In the genomic region with DNA sequence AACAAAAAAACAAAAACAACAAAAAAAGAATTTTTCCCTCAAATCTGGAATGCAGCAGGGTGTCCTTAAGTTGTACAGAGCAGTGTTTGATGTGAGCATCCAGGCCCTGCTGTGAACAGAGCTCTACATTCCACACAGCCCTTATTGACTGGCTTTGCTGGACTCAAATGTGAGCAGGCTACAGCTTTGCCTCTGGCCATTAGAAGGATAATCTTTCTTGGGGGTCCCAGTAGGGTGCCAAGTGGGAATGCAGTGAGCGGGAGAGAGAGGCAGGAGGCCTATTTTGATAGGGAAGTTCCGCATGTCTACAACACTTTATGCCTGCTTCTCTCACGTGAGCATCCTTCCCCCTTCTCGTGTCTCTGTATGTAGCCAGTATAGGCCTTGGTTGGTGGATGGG, we compare ENCODE assay signal across 20 cellular contexts.
"Had no signal": no experiment of that assay in that cellular context is flagged by ENCODE, and none has a peak within 500 bp of the region (broad histone marks: within the 10 kb centered on the region; RNA-seq: fewer than 3 reads in every experiment).

No MANE protein-coding gene starts in this region.

- H3K4me3 ChIP-seq: smooth muscle cell, suprapubic skin, tibial artery had no signal

- H3K27ac ChIP-seq: suprapubic skin, tibial artery had no signal

- DNase-seq: activated CD4-positive, alpha-beta T cell treated with anti-CD3 and anti-CD28 coated beads for 4 hours; activated CD4-positive, alpha-beta T cell treated with anti-CD3 and anti-CD28 coated beads, Interleukin-2, amount 50 U/mL, for 4 hours; activated naive CD4-positive, alpha-beta T cell; activated T-cell treated with anti-CD3 and anti-CD28 coated beads for 4 hours; activated T-cell treated with anti-CD3 and anti-CD28 coated beads, Interleukin-2, amount 50 U/mL, for 72 hours; endodermal cell; foreskin fibroblast; left cardiac atrium; naive thymus-derived CD8-positive, alpha-beta T cell; stimulated activated CD4-positive, alpha-beta T cell treated with anti-CD3 and anti-CD28 coated beads, Interleukin-15, amount 100 ng/mL, for 24 hours; stimulated activated CD4-positive, alpha-beta T cell treated with anti-CD3 and anti-CD28 coated beads, Interleukin-2, amount 100 ng/mL, for 24 hours; stimulated activated naive CD4-positive, alpha-beta T cell; T-helper 1 cell; tibial artery had no signal

- H3K27ac Mint-ChIP-seq: activated T-cell treated with anti-CD3 and anti-CD28 coated beads, Interleukin-2, amount 50 U/mL, for 72 hours; brain; dendritic cell treated with granulocyte-macrophage colony-stimulating factor and Interleukin-4, amounts not matched to agents 40 ng/mL and 50 ng/mL, for 4 days; endodermal cell had no signal

- H3K9me3 Mint-ChIP-seq: brain, endodermal cell had no signal

- H3K27me3 ChIP-seq: suprapubic skin, tibial artery had no signal

- H3K36me3 Mint-ChIP-seq: brain had no signal

- H3K9me3 ChIP-seq: suprapubic skin, tibial artery had no signal

- H3K4me2 ChIP-seq: smooth muscle cell had no signal

- ATAC-seq: esophagus mucosa; left cardiac atrium; naive thymus-derived CD8-positive, alpha-beta T cell had no signal

- H3K36me3 ChIP-seq: suprapubic skin had no signal

- H3K4me3 Mint-ChIP-seq: activated T-cell treated with anti-CD3 and anti-CD28 coated beads, Interleukin-2, amount 50 U/mL, for 72 hours; brain; dendritic cell treated with granulocyte-macrophage colony-stimulating factor and Interleukin-4, amounts not matched to agents 40 ng/mL and 50 ng/mL, for 4 days; endodermal cell; naive thymus-derived CD8-positive, alpha-beta T cell; neural crest cell had no signal

- H3K27me3 Mint-ChIP-seq: dendritic cell treated with granulocyte-macrophage colony-stimulating factor and Interleukin-4, amounts not matched to agents 40 ng/mL and 50 ng/mL, for 4 days had no signal
